Comparison of ENCODE assay signal across 26 cellular contexts in genomic region chr12:131855521-131856142, GRCh38. TPM values are rescaled to one million over a fixed set of nuclear protein-coding genes. Genes with fewer than 3 reads are reported as not detected.
DNase-seq lines count a peak whose midpoint lies in the region; ATAC-seq and TF ChIP-seq lines count a peak whose summit lies in the region.
"Had no signal": no experiment of that assay in that cellular context is flagged by ENCODE, and none has a peak within 500 bp of the region (broad histone marks: within the 10 kb centered on the region; RNA-seq: fewer than 3 reads in every experiment).

No MANE protein-coding gene starts in this region.

- H3K9me3 Mint-ChIP-seq in T-helper 2 cell treated with Interferon-gamma antibody and Interleukin-4, amounts not matched to agents 5 μg/mL and 100 μg/mL, for 36 hours = no peaks in the 10 kb centered on the region
- no peaks in the 10 kb centered on the region for H3K9me3 Mint-ChIP-seq in type B pancreatic cell
- H3K9me3 Mint-ChIP-seq: activated CD4-positive, alpha-beta memory T cell treated with anti-CD3 and anti-CD28 coated beads, Interleukin-2, amount 10 ng/mL, durations not matched to agents 7 days and 5 days; mesothelial cell of epicardium; naive thymus-derived CD8-positive, alpha-beta T cell; stimulated activated naive CD8-positive, alpha-beta T cell treated with anti-CD3 and anti-CD28 coated beads, Interleukin-15, amount 100 ng/mL, for 72 hours had no signal

- no peak for TF ChIP-seq EP300 in Ishikawa (IDR thresholded peaks at IDR 0.05; ENCODE audit: borderline replicate concordance)

- H3K4me3 Mint-ChIP-seq in T-helper 2 cell treated with Interferon-gamma antibody and Interleukin-4, amounts not matched to agents 5 μg/mL and 100 μg/mL, for 36 hours = no peak overlapping the region
- no peak overlapping the region for H3K4me3 Mint-ChIP-seq in type B pancreatic cell
- H3K4me3 Mint-ChIP-seq: activated CD4-positive, alpha-beta memory T cell treated with anti-CD3 and anti-CD28 coated beads, Interleukin-2, amount 10 ng/mL, durations not matched to agents 7 days and 5 days; mesothelial cell of epicardium; naive thymus-derived CD8-positive, alpha-beta T cell; stimulated activated naive CD8-positive, alpha-beta T cell treated with anti-CD3 and anti-CD28 coated beads, Interleukin-15, amount 100 ng/mL, for 72 hours had no signal

- peaks cover 15% of the 10 kb centered on the region for H3K27me3 ChIP-seq in foreskin keratinocyte
- H3K27me3 ChIP-seq: brain microvascular endothelial cell had no signal

- peak overlapping the region; percentile 26 for H3K27ac Mint-ChIP-seq in T-helper 2 cell treated with Interferon-gamma antibody and Interleukin-4, amounts not matched to agents 5 μg/mL and 100 μg/mL, for 36 hours
- H3K27ac Mint-ChIP-seq in type B pancreatic cell = peak overlapping the region; percentile 50
- H3K27ac Mint-ChIP-seq: activated CD4-positive, alpha-beta memory T cell treated with anti-CD3 and anti-CD28 coated beads, Interleukin-2, amount 10 ng/mL, durations not matched to agents 7 days and 5 days; mesothelial cell of epicardium; stimulated activated naive CD8-positive, alpha-beta T cell treated with anti-CD3 and anti-CD28 coated beads, Interleukin-15, amount 100 ng/mL, for 72 hours had no signal

- no peak for TF ChIP-seq RAD21 in Ishikawa (IDR thresholded peaks at IDR 0.05; ENCODE audit: low read depth)

- ATAC-seq in foreskin keratinocyte (peak; percentile 4), GM18868 (IDR thresholded peaks at IDR 0.05; ENCODE audit: unreplicated experiment) (no peak), GM18519 (IDR thresholded peaks at IDR 0.05; ENCODE audit: low FRiP score, unreplicated experiment) (no peak)
- ATAC-seq: activated CD4-positive, CD25-positive, alpha-beta regulatory T cell treated with anti-CD3 and anti-CD28 coated beads, Interleukin-2, amount 50 U/mL, for 24 hours; naive thymus-derived CD8-positive, alpha-beta T cell; right cardiac atrium; stimulated activated naive CD8-positive, alpha-beta T cell treated with anti-CD3 and anti-CD28 coated beads, Interleukin-15, amount 100 ng/mL, for 72 hours had no signal

- peaks cover 3% of the 10 kb centered on the region for H3K27me3 Mint-ChIP-seq in T-helper 2 cell treated with Interferon-gamma antibody and Interleukin-4, amounts not matched to agents 5 μg/mL and 100 μg/mL, for 36 hours (ENCODE audit: low read depth)
- H3K27me3 Mint-ChIP-seq in type B pancreatic cell = peaks cover 5% of the 10 kb centered on the region

- H3K27ac ChIP-seq in foreskin keratinocyte = no peak overlapping the region
- H3K27ac ChIP-seq: brain microvascular endothelial cell, parathyroid adenoma, RWPE1, tibial artery had no signal

- no peak for TF ChIP-seq CTCF in foreskin keratinocyte (conservative IDR thresholded peaks at IDR 0.05)
- no peak for TF ChIP-seq CTCF in type B pancreatic cell (conservative IDR thresholded peaks at IDR 0.05)

- H3K4me1 Mint-ChIP-seq in T-helper 2 cell treated with Interferon-gamma antibody and Interleukin-4, amounts not matched to agents 5 μg/mL and 100 μg/mL, for 36 hours (ENCODE audit: low read depth) = peaks cover 5% of the 10 kb centered on the region
- H3K4me1 Mint-ChIP-seq in type B pancreatic cell (ENCODE audit: unreplicated experiment) = peaks cover 10% of the 10 kb centered on the region

- H3K36me3 Mint-ChIP-seq in T-helper 2 cell treated with Interferon-gamma antibody and Interleukin-4, amounts not matched to agents 5 μg/mL and 100 μg/mL, for 36 hours (ENCODE audit: low read depth) = no peaks in the 10 kb centered on the region
- H3K36me3 Mint-ChIP-seq in type B pancreatic cell = no peaks in the 10 kb centered on the region
- H3K36me3 Mint-ChIP-seq: mesothelial cell of epicardium; naive thymus-derived CD8-positive, alpha-beta T cell had no signal

- H3K4me1 ChIP-seq in foreskin keratinocyte = no peaks in the 10 kb centered on the region
- H3K4me1 ChIP-seq: parathyroid adenoma, tibial artery had no signal

- no peak for DNase-seq in T-helper 2 cell treated with Interferon-gamma antibody and Interleukin-4, amounts not matched to agents 5 μg/mL and 100 μg/mL, for 36 hours (ENCODE audit: low spot score)
- no peak for DNase-seq in T-helper 2 cell
- no peak for DNase-seq in foreskin keratinocyte
- DNase-seq in type B pancreatic cell (ENCODE audit: extremely low spot score, unreplicated experiment) = no peak
- DNase-seq in SIG-M5 (lab: John Stamatoyannopoulos, UW) = no peak
- DNase-seq: ACHN; activated CD4-positive, alpha-beta memory T cell treated with anti-CD3 and anti-CD28 coated beads, Interleukin-2, amount 10 ng/mL, durations not matched to agents 7 days and 5 days; activated effector memory CD4-positive, alpha-beta T cell treated with anti-CD3 and anti-CD28 coated beads, Interleukin-2, amount 50 U/mL, for 16 hours; brain microvascular endothelial cell; C1 segment of cervical spinal cord; Kasumi-1; naive thymus-derived CD8-positive, alpha-beta T cell; NCI-H1092 treated with DMSO at 0.1 percent for 48 hours; NCI-H2107; NCI-H524 treated with DMSO at 0.1 percent for 48 hours; right cardiac atrium; stimulated activated naive CD8-positive, alpha-beta T cell treated with anti-CD3 and anti-CD28 coated beads, Interleukin-15, amount 100 ng/mL, for 72 hours; T1000; tibial artery had no signal

TF ChIP-seq in Ishikawa, 13 proteins besides CTCF, POLR2A, EP300 and RAD21:
- no peak for TF ChIP-seq CREB1 (IDR thresholded peaks at IDR 0.05; ENCODE audit: low read depth)
- TF ChIP-seq TCF12 (IDR thresholded peaks at IDR 0.05; ENCODE audit: low read depth) = 0 out of 2 replicates have a peak, but pooled peaks have one; percentile 16
- 0 out of 2 replicates have a peak, but pooled peaks have one; percentile 39 for TF ChIP-seq MAX (IDR thresholded peaks at IDR 0.05)

RNA-seq across cellular contexts. Expression of gene MMP17, which starts 27.4 kb away (rescaled TPM):
- total RNA-seq in foreskin keratinocyte (20.1 and 39.2 TPM in 2 replicates), type B pancreatic cell (ENCODE audit: low replicate concordance) (14.1 and 26.8 TPM in 2 replicates)
- polyA plus RNA-seq in foreskin keratinocyte = 25.1 and 50.0 TPM in 2 replicates
- polyA plus RNA-seq: naive thymus-derived CD8-positive, alpha-beta T cell had no signal

RNA-seq across cellular contexts. Expression of gene ULK1, which starts 38.8 kb away (rescaled TPM):
- total RNA-seq in foreskin keratinocyte (5.4 and 7.0 TPM in 2 replicates), type B pancreatic cell (ENCODE audit: low replicate concordance) (80.0 and 99.3 TPM in 2 replicates)
- polyA plus RNA-seq in foreskin keratinocyte = 4.5 and 6.0 TPM in 2 replicates

Comparison
In these comparisons a context has a peak if more than half of its experiments do, and no peak if none do; other contexts are left out.
1. RNA of gene ULK1, which starts 38.8 kb away (total RNA-seq): 80.0 to 99.3 TPM in type B pancreatic cell; 5.4 to 7.0 TPM in foreskin keratinocyte; every median in the first group is over 10 times any median in the second.